In the genomic region with DNA sequence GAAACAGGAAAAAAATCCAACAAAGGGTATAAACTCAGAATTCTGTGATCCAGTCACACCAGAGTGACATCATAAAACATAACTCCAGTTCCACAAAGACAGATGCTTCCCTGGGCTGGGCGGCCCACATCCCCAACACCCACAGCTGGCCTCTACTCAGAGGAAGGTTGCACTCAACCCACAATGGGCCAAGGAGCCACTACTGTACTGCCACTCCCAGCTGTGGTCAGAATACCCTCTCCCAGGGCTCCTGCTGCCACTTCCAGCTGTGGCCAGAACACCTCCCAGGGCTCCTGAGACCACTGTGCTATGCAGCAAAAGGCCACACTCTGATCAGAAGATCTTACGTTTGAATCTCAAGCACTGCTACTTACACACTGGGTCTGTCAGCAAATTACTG, we compare ENCODE assay signal across 2 cellular contexts.
TF ChIP-seq lines count a peak whose summit lies in the region.

No MANE protein-coding gene starts in this region.

TF ChIP-seq in liver, 16 proteins besides CTCF, POLR2A, EP300 and RAD21 (continued from another document):
- TF ChIP-seq, protein P1, sequence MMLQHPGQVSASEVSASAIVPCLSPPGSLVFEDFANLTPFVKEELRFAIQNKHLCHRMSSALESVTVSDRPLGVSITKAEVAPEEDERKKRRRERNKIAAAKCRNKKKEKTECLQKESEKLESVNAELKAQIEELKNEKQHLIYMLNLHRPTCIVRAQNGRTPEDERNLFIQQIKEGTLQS (IDR thresholded peaks at IDR 0.05), result no peak
- TF ChIP-seq EGR1 (IDR thresholded peaks at IDR 0.05; ENCODE audit: low read depth in 2 of 2) (no peak), FOXA2 (IDR thresholded peaks at IDR 0.05) (no peak), TAF1 (conservative IDR thresholded peaks at IDR 0.05) (no peak), YY1 (IDR thresholded peaks at IDR 0.05) (no peak), NR2F2 (IDR thresholded peaks at IDR 0.05) (no peak), HNF4A (conservative IDR thresholded peaks at IDR 0.05) (no peak), SP1 (IDR thresholded peaks at IDR 0.05) (no peak)
- TF ChIP-seq, protein P2, sequence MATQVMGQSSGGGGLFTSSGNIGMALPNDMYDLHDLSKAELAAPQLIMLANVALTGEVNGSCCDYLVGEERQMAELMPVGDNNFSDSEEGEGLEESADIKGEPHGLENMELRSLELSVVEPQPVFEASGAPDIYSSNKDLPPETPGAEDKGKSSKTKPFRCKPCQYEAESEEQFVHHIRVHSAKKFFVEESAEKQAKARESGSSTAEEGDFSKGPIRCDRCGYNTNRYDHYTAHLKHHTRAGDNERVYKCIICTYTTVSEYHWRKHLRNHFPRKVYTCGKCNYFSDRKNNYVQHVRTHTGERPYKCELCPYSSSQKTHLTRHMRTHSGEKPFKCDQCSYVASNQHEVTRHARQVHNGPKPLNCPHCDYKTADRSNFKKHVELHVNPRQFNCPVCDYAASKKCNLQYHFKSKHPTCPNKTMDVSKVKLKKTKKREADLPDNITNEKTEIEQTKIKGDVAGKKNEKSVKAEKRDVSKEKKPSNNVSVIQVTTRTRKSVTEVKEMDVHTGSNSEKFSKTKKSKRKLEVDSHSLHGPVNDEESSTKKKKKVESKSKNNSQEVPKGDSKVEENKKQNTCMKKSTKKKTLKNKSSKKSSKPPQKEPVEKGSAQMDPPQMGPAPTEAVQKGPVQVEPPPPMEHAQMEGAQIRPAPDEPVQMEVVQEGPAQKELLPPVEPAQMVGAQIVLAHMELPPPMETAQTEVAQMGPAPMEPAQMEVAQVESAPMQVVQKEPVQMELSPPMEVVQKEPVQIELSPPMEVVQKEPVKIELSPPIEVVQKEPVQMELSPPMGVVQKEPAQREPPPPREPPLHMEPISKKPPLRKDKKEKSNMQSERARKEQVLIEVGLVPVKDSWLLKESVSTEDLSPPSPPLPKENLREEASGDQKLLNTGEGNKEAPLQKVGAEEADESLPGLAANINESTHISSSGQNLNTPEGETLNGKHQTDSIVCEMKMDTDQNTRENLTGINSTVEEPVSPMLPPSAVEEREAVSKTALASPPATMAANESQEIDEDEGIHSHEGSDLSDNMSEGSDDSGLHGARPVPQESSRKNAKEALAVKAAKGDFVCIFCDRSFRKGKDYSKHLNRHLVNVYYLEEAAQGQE (IDR thresholded peaks at IDR 0.05), result no peak
- TF ChIP-seq, protein P3, sequence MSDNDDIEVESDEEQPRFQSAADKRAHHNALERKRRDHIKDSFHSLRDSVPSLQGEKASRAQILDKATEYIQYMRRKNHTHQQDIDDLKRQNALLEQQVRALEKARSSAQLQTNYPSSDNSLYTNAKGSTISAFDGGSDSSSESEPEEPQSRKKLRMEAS (IDR thresholded peaks at IDR 0.05), result no peak
- TF ChIP-seq, protein P4, sequence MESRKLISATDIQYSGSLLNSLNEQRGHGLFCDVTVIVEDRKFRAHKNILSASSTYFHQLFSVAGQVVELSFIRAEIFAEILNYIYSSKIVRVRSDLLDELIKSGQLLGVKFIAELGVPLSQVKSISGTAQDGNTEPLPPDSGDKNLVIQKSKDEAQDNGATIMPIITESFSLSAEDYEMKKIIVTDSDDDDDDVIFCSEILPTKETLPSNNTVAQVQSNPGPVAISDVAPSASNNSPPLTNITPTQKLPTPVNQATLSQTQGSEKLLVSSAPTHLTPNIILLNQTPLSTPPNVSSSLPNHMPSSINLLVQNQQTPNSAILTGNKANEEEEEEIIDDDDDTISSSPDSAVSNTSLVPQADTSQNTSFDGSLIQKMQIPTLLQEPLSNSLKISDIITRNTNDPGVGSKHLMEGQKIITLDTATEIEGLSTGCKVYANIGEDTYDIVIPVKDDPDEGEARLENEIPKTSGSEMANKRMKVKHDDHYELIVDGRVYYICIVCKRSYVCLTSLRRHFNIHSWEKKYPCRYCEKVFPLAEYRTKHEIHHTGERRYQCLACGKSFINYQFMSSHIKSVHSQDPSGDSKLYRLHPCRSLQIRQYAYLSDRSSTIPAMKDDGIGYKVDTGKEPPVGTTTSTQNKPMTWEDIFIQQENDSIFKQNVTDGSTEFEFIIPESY (IDR thresholded peaks at IDR 0.05), result no peak
TF ChIP-seq in liver: peak in this region for 0.

TF ChIP-seq in HepG2, 621 proteins besides CTCF, POLR2A, EP300 and RAD21 (continued from another document):
- TF ChIP-seq HNF4G (IDR thresholded peaks at IDR 0.05; ENCODE audit: borderline replicate concordance, low read depth, low read length) (no peak), HNF4G (CRISPR knock-in tag; IDR thresholded peaks at IDR 0.05; ENCODE audit: borderline replicate concordance, low read depth) (no peak), ATM (IDR thresholded peaks at IDR 0.05; ENCODE audit: borderline replicate concordance) (no peak), ZNF17 (CRISPR knock-in tag; IDR thresholded peaks at IDR 0.05) (no peak), ZSCAN12 (CRISPR knock-in tag; IDR thresholded peaks at IDR 0.05) (no peak), ZNF317 (CRISPR knock-in tag; IDR thresholded peaks at IDR 0.05) (no peak), CREB1 (IDR thresholded peaks at IDR 0.05) (no peak), CREB1 (CRISPR knock-in tag; IDR thresholded peaks at IDR 0.05) (no peak), RFX3 (CRISPR knock-in tag; IDR thresholded peaks at IDR 0.05) (no peak), POLR2AphosphoS5 (IDR thresholded peaks at IDR 0.05; ENCODE audit: low read depth, low read length) (no peak), DR1 (CRISPR knock-in tag; IDR thresholded peaks at IDR 0.05) (no peak), SPEN (CRISPR knock-in tag; IDR thresholded peaks at IDR 0.05; ENCODE audit: low read depth) (no peak), PCBP1 (IDR thresholded peaks at IDR 0.05; ENCODE audit: borderline replicate concordance, low read depth, low read length) (no peak), ZNF75D (CRISPR knock-in tag; IDR thresholded peaks at IDR 0.05; ENCODE audit: borderline replicate concordance) (no peak)
- TF ChIP-seq, protein P5, sequence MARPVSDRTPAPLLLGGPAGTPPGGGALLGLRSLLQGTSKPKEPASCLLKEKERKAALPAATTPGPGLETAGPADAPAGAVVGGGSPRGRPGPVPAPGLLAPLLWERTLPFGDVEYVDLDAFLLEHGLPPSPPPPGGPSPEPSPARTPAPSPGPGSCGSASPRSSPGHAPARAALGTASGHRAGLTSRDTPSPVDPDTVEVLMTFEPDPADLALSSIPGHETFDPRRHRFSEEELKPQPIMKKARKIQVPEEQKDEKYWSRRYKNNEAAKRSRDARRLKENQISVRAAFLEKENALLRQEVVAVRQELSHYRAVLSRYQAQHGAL (CRISPR knock-in tag; IDR thresholded peaks at IDR 0.05; ENCODE audit: not compliant biosample characterization), result no peak
- TF ChIP-seq, protein P6, sequence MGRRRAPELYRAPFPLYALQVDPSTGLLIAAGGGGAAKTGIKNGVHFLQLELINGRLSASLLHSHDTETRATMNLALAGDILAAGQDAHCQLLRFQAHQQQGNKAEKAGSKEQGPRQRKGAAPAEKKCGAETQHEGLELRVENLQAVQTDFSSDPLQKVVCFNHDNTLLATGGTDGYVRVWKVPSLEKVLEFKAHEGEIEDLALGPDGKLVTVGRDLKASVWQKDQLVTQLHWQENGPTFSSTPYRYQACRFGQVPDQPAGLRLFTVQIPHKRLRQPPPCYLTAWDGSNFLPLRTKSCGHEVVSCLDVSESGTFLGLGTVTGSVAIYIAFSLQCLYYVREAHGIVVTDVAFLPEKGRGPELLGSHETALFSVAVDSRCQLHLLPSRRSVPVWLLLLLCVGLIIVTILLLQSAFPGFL (CRISPR knock-in tag; IDR thresholded peaks at IDR 0.05), result no peak
- TF ChIP-seq, protein P7, sequence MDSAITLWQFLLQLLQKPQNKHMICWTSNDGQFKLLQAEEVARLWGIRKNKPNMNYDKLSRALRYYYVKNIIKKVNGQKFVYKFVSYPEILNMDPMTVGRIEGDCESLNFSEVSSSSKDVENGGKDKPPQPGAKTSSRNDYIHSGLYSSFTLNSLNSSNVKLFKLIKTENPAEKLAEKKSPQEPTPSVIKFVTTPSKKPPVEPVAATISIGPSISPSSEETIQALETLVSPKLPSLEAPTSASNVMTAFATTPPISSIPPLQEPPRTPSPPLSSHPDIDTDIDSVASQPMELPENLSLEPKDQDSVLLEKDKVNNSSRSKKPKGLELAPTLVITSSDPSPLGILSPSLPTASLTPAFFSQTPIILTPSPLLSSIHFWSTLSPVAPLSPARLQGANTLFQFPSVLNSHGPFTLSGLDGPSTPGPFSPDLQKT (CRISPR knock-in tag; IDR thresholded peaks at IDR 0.05; ENCODE audit: borderline replicate concordance), result no peak
